Comparison of ENCODE assay signal across 12 cellular contexts in genomic region chr3:57006048-57006709, GRCh38. TPM values are rescaled to one million over a fixed set of nuclear protein-coding genes. Genes with fewer than 3 reads are reported as not detected.
DNase-seq lines count a peak whose midpoint lies in the region; ATAC-seq and TF ChIP-seq lines count a peak whose summit lies in the region.
"Had no signal": no experiment of that assay in that cellular context is flagged by ENCODE, and none has a peak within 500 bp of the region (broad histone marks: within the 10 kb centered on the region; RNA-seq: fewer than 3 reads in every experiment).

No MANE protein-coding gene starts in this region.

- H3K4me3 ChIP-seq in GM23338 (no peak overlapping the region), gastrocnemius medialis (peak overlapping the region in 3 of 4 donors; percentile 9 to 29 (median 25))
- no peak overlapping the region for H3K4me3 ChIP-seq in CD8-positive, alpha-beta T cell (ENCODE audit: low read depth, low read length)
- H3K4me3 ChIP-seq: GM12878 had no signal

- H3K4me3 Mint-ChIP-seq in GM23338, result no peak overlapping the region; the same call in 2 of the 3 replicates
- no peak overlapping the region for H3K4me3 Mint-ChIP-seq in activated naive CD8-positive, alpha-beta T cell treated with anti-CD3 and anti-CD28 coated beads for 36 hours
- no peak overlapping the region for H3K4me3 Mint-ChIP-seq in CD8-positive, alpha-beta T cell
- no peak overlapping the region for H3K4me3 Mint-ChIP-seq in activated naive CD4-positive, alpha-beta T cell treated with anti-CD3 and anti-CD28 coated beads for 36 hours
- H3K4me3 Mint-ChIP-seq: CD4-positive, alpha-beta memory T cell; stimulated activated naive CD8-positive, alpha-beta T cell treated with anti-CD3 and anti-CD28 coated beads, Interleukin-15, Interleukin-2, amounts not matched to agents 100 ng/mL and 50 ng/mL, for 24 hours had no signal

- no peaks in the 10 kb centered on the region for H3K36me3 ChIP-seq in GM23338 (ENCODE audit: insufficient read depth)
- H3K36me3 ChIP-seq in gastrocnemius medialis, result no peaks in the 10 kb centered on the region
- H3K36me3 ChIP-seq in CD8-positive, alpha-beta T cell (ENCODE audit: insufficient read depth, low read length), result no peaks in the 10 kb centered on the region

- POLR2A ChIA-PET in CD8-positive, alpha-beta T cell (lab: Charles Lee), result interaction anchor here (0.5 kb wide), 1 partner anchor 395 kb away, joined by 3 read pairs; no protein-coding TSS in a partner anchor

- H3K4me2 ChIP-seq in GM23338, result no peak overlapping the region

- H3K4me1 Mint-ChIP-seq in GM23338, result peaks cover 22% of the 10 kb centered on the region
- peaks cover 4% of the 10 kb centered on the region for H3K4me1 Mint-ChIP-seq in activated naive CD8-positive, alpha-beta T cell treated with anti-CD3 and anti-CD28 coated beads for 36 hours
- H3K4me1 Mint-ChIP-seq in CD8-positive, alpha-beta T cell (ENCODE audit: low read depth), result peaks cover 5% of the 10 kb centered on the region
- peaks cover 9% of the 10 kb centered on the region for H3K4me1 Mint-ChIP-seq in activated naive CD4-positive, alpha-beta T cell treated with anti-CD3 and anti-CD28 coated beads for 36 hours (ENCODE audit: low read depth)

- CTCF ChIA-PET in CD8-positive, alpha-beta T cell (lab: Charles Lee), result interaction anchor here (0.9 to 4.0 kb wide), 4 partner anchors 11 to 26 kb away, joined by 3 to 27 read pairs (median 8); no protein-coding TSS in a partner anchor
- CTCF ChIA-PET in activated naive CD4-positive, alpha-beta T cell treated with anti-CD3 and anti-CD28 coated beads for 36 hours (lab: Charles Lee), result interaction anchor here (0.6 to 1.5 kb wide), 2 partner anchors 10 to 211 kb away, joined by 3 to 6 read pairs; no protein-coding TSS in a partner anchor

- no peak for TF ChIP-seq CTCF in GM23338 (conservative IDR thresholded peaks at IDR 0.05; ENCODE audit: low read depth in 2 of 2)
- TF ChIP-seq CTCF in gastrocnemius medialis (IDR thresholded peaks at IDR 0.05 in 4 of 5, conservative IDR thresholded peaks at IDR 0.05 in 1 of 5), result no peak
- TF ChIP-seq CTCF in CD8-positive, alpha-beta T cell (IDR thresholded peaks at IDR 0.05), result no peak

- no peaks in the 10 kb centered on the region for H4K20me1 ChIP-seq in GM23338 (replicated peaks; ENCODE audit: insufficient read depth)

- H3K79me2 ChIP-seq in GM23338 (replicated peaks; ENCODE audit: insufficient read depth), result no peaks in the 10 kb centered on the region

- DNase-seq in GM23338 (ENCODE audit: low spot score) (peak; percentile 23), NCI-H345 treated with DMSO at 0.1 percent for 48 hours (lab: John Stamatoyannopoulos, UW; ENCODE audit: unreplicated experiment) (peak; percentile 86), epithelial cell of prostate (ENCODE audit: low read depth, low spot score) (no peak), gastrocnemius medialis (peak in 1 of 2 donors; percentile 35)
- DNase-seq in activated naive CD8-positive, alpha-beta T cell treated with anti-CD3 and anti-CD28 coated beads for 36 hours, result no peak
- DNase-seq in CD8-positive, alpha-beta T cell, result no peak
- no peak for DNase-seq in activated naive CD4-positive, alpha-beta T cell treated with anti-CD3 and anti-CD28 coated beads for 36 hours
- DNase-seq: CD4-positive, alpha-beta memory T cell; KG1 had no signal

- in situ Hi-C loops in gastrocnemius medialis (cut with MboI; ENCODE audit: low sequenced_read_pairs in 4 of 4), result no loop called here

- peak overlapping the region; percentile 38 for H3K27ac Mint-ChIP-seq in GM23338
- H3K27ac Mint-ChIP-seq in activated naive CD8-positive, alpha-beta T cell treated with anti-CD3 and anti-CD28 coated beads for 36 hours, result no peak overlapping the region
- no peak overlapping the region for H3K27ac Mint-ChIP-seq in CD8-positive, alpha-beta T cell
- no peak overlapping the region for H3K27ac Mint-ChIP-seq in activated naive CD4-positive, alpha-beta T cell treated with anti-CD3 and anti-CD28 coated beads for 36 hours
- H3K27ac Mint-ChIP-seq: CD4-positive, alpha-beta memory T cell; stimulated activated naive CD8-positive, alpha-beta T cell treated with anti-CD3 and anti-CD28 coated beads, Interleukin-15, Interleukin-2, amounts not matched to agents 100 ng/mL and 50 ng/mL, for 24 hours had no signal

- peaks cover 3% of the 10 kb centered on the region for H3K27me3 Mint-ChIP-seq in GM23338 (ENCODE audit: insufficient read depth, low read depth, poor library complexity)
- peaks cover 3% of the 10 kb centered on the region for H3K27me3 Mint-ChIP-seq in activated naive CD8-positive, alpha-beta T cell treated with anti-CD3 and anti-CD28 coated beads for 36 hours
- H3K27me3 Mint-ChIP-seq in CD8-positive, alpha-beta T cell (ENCODE audit: low read depth), result peaks cover 6% of the 10 kb centered on the region
- H3K27me3 Mint-ChIP-seq in activated naive CD4-positive, alpha-beta T cell treated with anti-CD3 and anti-CD28 coated beads for 36 hours (ENCODE audit: low read depth), result peaks cover 2% of the 10 kb centered on the region

- H3K9me3 Mint-ChIP-seq in GM23338, result no peaks in the 10 kb centered on the region
- H3K9me3 Mint-ChIP-seq in activated naive CD8-positive, alpha-beta T cell treated with anti-CD3 and anti-CD28 coated beads for 36 hours, result no peaks in the 10 kb centered on the region
- no peaks in the 10 kb centered on the region for H3K9me3 Mint-ChIP-seq in CD8-positive, alpha-beta T cell
- no peaks in the 10 kb centered on the region for H3K9me3 Mint-ChIP-seq in activated naive CD4-positive, alpha-beta T cell treated with anti-CD3 and anti-CD28 coated beads for 36 hours
- H3K9me3 Mint-ChIP-seq: stimulated activated naive CD8-positive, alpha-beta T cell treated with anti-CD3 and anti-CD28 coated beads, Interleukin-15, Interleukin-2, amounts not matched to agents 100 ng/mL and 50 ng/mL, for 24 hours had no signal

- H3K9me2 ChIP-seq in GM23338 (ENCODE audit: insufficient read depth), result no peaks in the 10 kb centered on the region

- peaks cover 15% of the 10 kb centered on the region for H3K4me1 ChIP-seq in GM23338 (ENCODE audit: insufficient read depth)
- peaks cover 28 to 32% of the 10 kb centered on the region in 2 donors for H3K4me1 ChIP-seq in gastrocnemius medialis
- H3K4me1 ChIP-seq in CD8-positive, alpha-beta T cell (ENCODE audit: insufficient read depth, low read length), result no peaks in the 10 kb centered on the region

- H2AFZ ChIP-seq in GM23338, result no peak overlapping the region; the same call in 1 of the 2 replicates

- ATAC-seq in GM23338 (peak; percentile 34), gastrocnemius medialis (peak; percentile 46 to 51), HG02623 (IDR thresholded peaks at IDR 0.05; ENCODE audit: unreplicated experiment) (no peak)
- ATAC-seq in CD8-positive, alpha-beta T cell, result no peak

- H3K36me3 Mint-ChIP-seq in GM23338 (ENCODE audit: low read depth), result no peaks in the 10 kb centered on the region
- no peaks in the 10 kb centered on the region for H3K36me3 Mint-ChIP-seq in activated naive CD8-positive, alpha-beta T cell treated with anti-CD3 and anti-CD28 coated beads for 36 hours
- no peaks in the 10 kb centered on the region for H3K36me3 Mint-ChIP-seq in CD8-positive, alpha-beta T cell
- no peaks in the 10 kb centered on the region for H3K36me3 Mint-ChIP-seq in activated naive CD4-positive, alpha-beta T cell treated with anti-CD3 and anti-CD28 coated beads for 36 hours (ENCODE audit: low read depth)
- H3K36me3 Mint-ChIP-seq: CD4-positive, alpha-beta memory T cell had no signal

- H3F3A ChIP-seq in GM23338 (replicated peaks; ENCODE audit: low read depth), result peaks cover 8% of the 10 kb centered on the region

- intact Hi-C loops in gastrocnemius medialis (cut with DNase I; ENCODE audit: low total_unique reads), result no loop called here
- intact Hi-C loops in CD8-positive, alpha-beta T cell (cut with DNase I, micrococcal nuclease), result no loop called here
- intact Hi-C loops in activated naive CD4-positive, alpha-beta T cell treated with anti-CD3 and anti-CD28 coated beads for 36 hours (cut with micrococcal nuclease), result no loop called here

- H3K9me3 ChIP-seq in gastrocnemius medialis, result no peaks in the 10 kb centered on the region
- H3K9me3 ChIP-seq in CD8-positive, alpha-beta T cell (ENCODE audit: low read length), result no peaks in the 10 kb centered on the region

- no peak for TF ChIP-seq POLR2A in gastrocnemius medialis (IDR thresholded peaks at IDR 0.05)

- H3K27ac ChIP-seq in GM23338 (ENCODE audit: low read depth) (no peak overlapping the region), epithelial cell of prostate (peak overlapping the region; percentile 81), gastrocnemius medialis (peak overlapping the region in 3 of 4 donors; percentile 62 to 69 (median 68))
- H3K27ac ChIP-seq in CD8-positive, alpha-beta T cell (ENCODE audit: low read depth, low read length), result no peak overlapping the region

- no peaks in the 10 kb centered on the region for H3K27me3 ChIP-seq in GM23338 (ENCODE audit: insufficient read depth)
- no peaks in the 10 kb centered on the region for H3K27me3 ChIP-seq in gastrocnemius medialis
- no peaks in the 10 kb centered on the region for H3K27me3 ChIP-seq in CD8-positive, alpha-beta T cell (ENCODE audit: insufficient read depth, low read length)

TF ChIP-seq in GM23338, 12 proteins besides CTCF, POLR2A, EP300 and RAD21 (continues in another document):
- TF ChIP-seq EZH2 (IDR thresholded peaks at IDR 0.05; ENCODE audit: low read depth, unreplicated experiment), result no peak

RNA-seq across cellular contexts. Expression of gene SPATA12, which starts 54.3 kb away (rescaled TPM):
- 0.10 TPM in 1 of 2 replicates, not detected in the other for total RNA-seq in GM23338 (2014; rRNA removed; shearing (Covaris generic))
- 0.65 and 0.70 TPM in 2 replicates for polyA plus RNA-seq in GM23338 (2016; fragmentation: Nextera tagmentation; extraction: Ambion mirVana)
- not detected for total RNA-seq in gastrocnemius medialis
- total RNA-seq in activated naive CD8-positive, alpha-beta T cell treated with anti-CD3 and anti-CD28 coated beads for 36 hours, result not detected
- not detected for total RNA-seq in CD8-positive, alpha-beta T cell
- not detected for total RNA-seq in activated naive CD4-positive, alpha-beta T cell treated with anti-CD3 and anti-CD28 coated beads for 36 hours
- total RNA-seq: CD4-positive, alpha-beta memory T cell had no signal
- polyA plus RNA-seq: CD4-positive, alpha-beta memory T cell had no signal

Comparison
In these comparisons a context has a peak if more than half of its experiments do, and no peak if none do; other contexts are left out.
1. ATAC-seq: peak in GM23338 (single experiment) and gastrocnemius medialis (2 of 2); none in CD8-positive, alpha-beta T cell (single experiment) and HG02623 (single experiment).
2. DNase-seq: peak in GM23338 (single experiment) and NCI-H345 treated with DMSO at 0.1 percent for 48 hours (single experiment); none in epithelial cell of prostate (single experiment), activated naive CD8-positive, alpha-beta T cell treated with anti-CD3 and anti-CD28 coated beads for 36 hours (single experiment), CD8-positive, alpha-beta T cell (0 of 7) and activated naive CD4-positive, alpha-beta T cell treated with anti-CD3 and anti-CD28 coated beads for 36 hours (single experiment).
3. H3K27ac ChIP-seq: peak in epithelial cell of prostate (single experiment) and gastrocnemius medialis (3 of 4); none in GM23338 (single experiment) and CD8-positive, alpha-beta T cell (single experiment).
4. H3K4me3 ChIP-seq: peak in gastrocnemius medialis (3 of 4); none in GM23338 (single experiment) and CD8-positive, alpha-beta T cell (single experiment).